17 cellular contexts compared by ENCODE assay signal in genomic region chr4:81207793-81208192, GRCh38. TPM values are rescaled to one million over a fixed set of nuclear protein-coding genes. Genes with fewer than 3 reads are reported as not detected.
A peak's percentile ranks its signal among the peaks of the same experiment; 100 is the strongest.
DNase-seq lines count a peak whose midpoint lies in the region; ATAC-seq, FAIRE-seq and TF ChIP-seq lines count a peak whose summit lies in the region.
"Had no signal": no experiment of that assay in that cellular context is flagged by ENCODE, and none has a peak within 500 bp of the region (broad histone marks: within the 10 kb centered on the region; RNA-seq: fewer than 3 reads in every experiment).

No MANE protein-coding gene starts in this region.

- H3K4me3 ChIP-seq in AG09309 (ENCODE audit: control insufficient read depth, low read depth, low read length) (no peak overlapping the region), IMR-90 (ENCODE audit: insufficient read depth, low read depth, low read length) (no peak overlapping the region), astrocyte (ENCODE audit: insufficient read depth, low read depth, low read length) (no peak overlapping the region)
- H3K4me3 ChIP-seq in CD8-positive, alpha-beta memory T cell (ENCODE audit: low read length), result no peak overlapping the region
- H3K4me3 ChIP-seq: BLaER1 treated with 17β-estradiol and CSF1 and Interleukin-3, amounts not matched to agents 10 nM and 100 nM; smooth muscle cell had no signal

- no peak overlapping the region for H3K23ac ChIP-seq in IMR-90 (ENCODE audit: low read depth, low read length)

- H4K5ac ChIP-seq in IMR-90 (ENCODE audit: low read depth, low read length), result no peak overlapping the region

- BruUV-seq in IMR-90 (replicated peaks; lab: Mats Ljungman, UMichigan), result no TSS peak

- no peak overlapping the region for H2AK5ac ChIP-seq in IMR-90 (ENCODE audit: low read depth, low read length)

- H3K79me2 ChIP-seq in astrocyte (ENCODE audit: insufficient read depth, low read length), result no peaks in the 10 kb centered on the region

- H2BK120ac ChIP-seq in IMR-90 (ENCODE audit: low read depth, low read length), result no peak overlapping the region

- no peaks in the 10 kb centered on the region for H3K4me1 Mint-ChIP-seq in astrocyte (ENCODE audit: low read depth, unreplicated experiment)
- no peaks in the 10 kb centered on the region for H3K4me1 Mint-ChIP-seq in CD8-positive, alpha-beta memory T cell
- H3K4me1 Mint-ChIP-seq in stimulated activated naive CD8-positive, alpha-beta T cell treated with anti-CD3 and anti-CD28 coated beads, Interleukin-15, amount 100 ng/mL, for 72 hours, result no peaks in the 10 kb centered on the region

- H3K18ac ChIP-seq in IMR-90 (ENCODE audit: low read depth, low read length), result no peak overlapping the region

- DNase-seq in AG09309 (ENCODE audit: low read depth), result peak; percentile 98
- DNase-seq in IMR-90, result peak; percentile 89
- DNase-seq in astrocyte (ENCODE audit: low read depth), result peak; percentile 59
- peak; percentile 46 to 70 for DNase-seq in foreskin keratinocyte
- DNase-seq in NCI-H2107 treated with DMSO at 0.1 percent for 48 hours (lab: John Stamatoyannopoulos, UW; ENCODE audit: unreplicated experiment), result no peak
- DNase-seq in CD8-positive, alpha-beta memory T cell, result no peak
- no peak for DNase-seq in stimulated activated CD4-positive, alpha-beta T cell treated with anti-CD3 and anti-CD28 coated beads, Interleukin-2, amount 100 ng/mL, for 24 hours
- no peak for DNase-seq in stimulated activated naive CD8-positive, alpha-beta T cell treated with anti-CD3 and anti-CD28 coated beads, Interleukin-15, amount 100 ng/mL, for 72 hours
- DNase-seq: DND-41; effector memory CD4-positive, alpha-beta T cell; kidney; NCI-H2029 treated with DMSO at 0.1 percent for 48 hours; NCI-H774; Right ventricle myocardium superior had no signal

- no peak overlapping the region for H3K4me3 Mint-ChIP-seq in astrocyte (ENCODE audit: unreplicated experiment)
- no peak overlapping the region for H3K4me3 Mint-ChIP-seq in CD8-positive, alpha-beta memory T cell
- H3K4me3 Mint-ChIP-seq in stimulated activated naive CD8-positive, alpha-beta T cell treated with anti-CD3 and anti-CD28 coated beads, Interleukin-15, amount 100 ng/mL, for 72 hours, result no peak overlapping the region
- H3K4me3 Mint-ChIP-seq: activated T-helper 1 cell treated with anti-CD3 and anti-CD28 coated beads, Interleukin-12 subunit alpha, Interleukin-12 subunit beta, Interleukin-2, Interleukin-4 antibody, amounts not matched to agents 30 ng/mL and 10 ng/mL and 1 ng/mL, durations not matched to agents 14 hours and 24 hours and 36 hours had no signal

- no peaks in the 10 kb centered on the region for H3K36me3 ChIP-seq in IMR-90 (ENCODE audit: control insufficient read depth, insufficient read depth, low read length)
- H3K36me3 ChIP-seq in astrocyte (ENCODE audit: insufficient read depth, low read length), result no peaks in the 10 kb centered on the region
- no peaks in the 10 kb centered on the region for H3K36me3 ChIP-seq in CD8-positive, alpha-beta memory T cell (ENCODE audit: insufficient read depth, low read length)
- H3K36me3 ChIP-seq: BLaER1 treated with 17β-estradiol and CSF1 and Interleukin-3, amounts not matched to agents 10 nM and 100 nM had no signal

- TF ChIP-seq CTCF in AG09309 (IDR thresholded peaks at IDR 0.05; ENCODE audit: control insufficient read depth, insufficient read depth, low read depth, low read length, missing control alignments) (no peak), IMR-90 (conservative IDR thresholded peaks at IDR 0.05; ENCODE audit: low read depth, low read length) (no peak), astrocyte (IDR thresholded peaks at IDR 0.05; ENCODE audit: insufficient read depth, low read depth, low read length) (no peak), foreskin keratinocyte (conservative IDR thresholded peaks at IDR 0.05) (no peak)

- no peak overlapping the region for H3K14ac ChIP-seq in IMR-90 (replicated peaks; ENCODE audit: low read depth, low read length)

- peaks cover 12% of the 10 kb centered on the region for H3K4me1 ChIP-seq in IMR-90 (ENCODE audit: control insufficient read depth, insufficient read depth, low read length)
- H3K4me1 ChIP-seq in astrocyte (ENCODE audit: insufficient read depth, low read length), result no peaks in the 10 kb centered on the region
- no peaks in the 10 kb centered on the region for H3K4me1 ChIP-seq in foreskin keratinocyte
- no peaks in the 10 kb centered on the region for H3K4me1 ChIP-seq in CD8-positive, alpha-beta memory T cell (ENCODE audit: insufficient read depth, low read length)

- H3K9me1 ChIP-seq in IMR-90 (ENCODE audit: insufficient read depth, low read length), result no peaks in the 10 kb centered on the region

- POLR2A ChIA-PET in IMR-90 (lab: Charles Lee; ENCODE audit: unreplicated experiment), result no interaction called here
- POLR2A ChIA-PET in CD8-positive, alpha-beta memory T cell (lab: Charles Lee), result no interaction called here

- dilution Hi-C loops in IMR-90 (cut with HindIII; ENCODE audit: low sequenced_read_pairs, unreplicated experiment), result no loop called here

- H3K36me3 Mint-ChIP-seq in astrocyte (ENCODE audit: low read depth, unreplicated experiment), result no peaks in the 10 kb centered on the region
- H3K36me3 Mint-ChIP-seq in CD8-positive, alpha-beta memory T cell, result no peaks in the 10 kb centered on the region

- H3K27ac ChIP-seq in IMR-90 (ENCODE audit: insufficient read depth, low read length) (no peak overlapping the region), astrocyte (ENCODE audit: low read depth, low read length) (no peak overlapping the region), foreskin keratinocyte (no peak overlapping the region)
- no peak overlapping the region for H3K27ac ChIP-seq in CD8-positive, alpha-beta memory T cell (ENCODE audit: low read depth, low read length)
- H3K27ac ChIP-seq: BLaER1 treated with 17β-estradiol and CSF1 and Interleukin-3, amounts not matched to agents 10 nM and 100 nM had no signal

- no peak overlapping the region for H2BK5ac ChIP-seq in IMR-90 (ENCODE audit: low read depth, low read length, poor library complexity, severe bottlenecking)

- no peak overlapping the region for H3K4ac ChIP-seq in IMR-90 (ENCODE audit: low read depth, low read length)

- TF ChIP-seq POLR2A in IMR-90 (IDR thresholded peaks at IDR 0.05; ENCODE audit: low read depth, low read length), result no peak

- H3K9ac ChIP-seq in IMR-90 (ENCODE audit: low read depth, low read length) (no peak overlapping the region), astrocyte (ENCODE audit: low read length) (no peak overlapping the region)
- H3K9ac ChIP-seq: BLaER1 treated with 17β-estradiol and CSF1 and Interleukin-3, amounts not matched to agents 10 nM and 100 nM had no signal

- CTCF ChIA-PET in IMR-90 (lab: Yijun Ruan, JAX), result interaction anchor here (0.6 kb wide), 1 partner anchor 84 kb away, joined by 6 read pairs; no protein-coding TSS in a partner anchor
- CTCF ChIA-PET in CD8-positive, alpha-beta memory T cell (lab: Charles Lee), result no interaction called here

- H4K20me1 ChIP-seq in IMR-90 (ENCODE audit: insufficient read depth, low read length) (no peaks in the 10 kb centered on the region), astrocyte (ENCODE audit: insufficient read depth, low read length) (no peaks in the 10 kb centered on the region)
- H4K20me1 ChIP-seq: BLaER1 treated with 17β-estradiol and CSF1 and Interleukin-3, amounts not matched to agents 10 nM and 100 nM had no signal

- H2AK9ac ChIP-seq in IMR-90 (replicated peaks; ENCODE audit: low read depth, low read length, poor library complexity), result no peak overlapping the region

- ATAC-seq in IMR-90 (ENCODE audit: low read depth) (peak; percentile 33), foreskin keratinocyte (peak; percentile 38)
- no peak for ATAC-seq in stimulated activated naive CD8-positive, alpha-beta T cell treated with anti-CD3 and anti-CD28 coated beads, Interleukin-15, amount 100 ng/mL, for 72 hours

- H3K4me2 ChIP-seq in IMR-90 (ENCODE audit: low read depth, low read length), result no peak overlapping the region; the same call in 1 of the 2 replicates
- H3K4me2 ChIP-seq in astrocyte (ENCODE audit: low read length), result no peak overlapping the region
- H3K4me2 ChIP-seq: BLaER1 treated with 17β-estradiol and CSF1 and Interleukin-3, amounts not matched to agents 10 nM and 100 nM; smooth muscle cell had no signal

- no peak overlapping the region for H2BK20ac ChIP-seq in IMR-90 (ENCODE audit: low read depth, low read length)

- in situ Hi-C loops in IMR-90 (cut with MboI; ENCODE audit: low sequenced_read_pairs), result no loop called here

- FAIRE-seq in astrocyte (lab: Jason Lieb, UNC), result peak; percentile 82
- FAIRE-seq: kidney had no signal

- TF ChIP-seq RAD21 in IMR-90 (IDR thresholded peaks at IDR 0.05; ENCODE audit: low read length), result no peak

- no peak overlapping the region for H4K8ac ChIP-seq in IMR-90 (ENCODE audit: low read depth in 2 of 2, low read length in 2 of 2)

- no peaks in the 10 kb centered on the region for H3K27me3 ChIP-seq in IMR-90 (ENCODE audit: control insufficient read depth, insufficient read depth, low read length)
- H3K27me3 ChIP-seq in astrocyte (ENCODE audit: insufficient read depth, low read length), result peaks cover 8% of the 10 kb centered on the region
- H3K27me3 ChIP-seq in foreskin keratinocyte, result peaks cover 47% of the 10 kb centered on the region
- H3K27me3 ChIP-seq in CD8-positive, alpha-beta memory T cell (ENCODE audit: insufficient read depth, low read length, poor library complexity, severe bottlenecking), result no peaks in the 10 kb centered on the region
- H3K27me3 ChIP-seq: BLaER1 treated with 17β-estradiol and CSF1 and Interleukin-3, amounts not matched to agents 10 nM and 100 nM had no signal

- no peak overlapping the region for H3K27ac Mint-ChIP-seq in astrocyte (ENCODE audit: unreplicated experiment)
- no peak overlapping the region for H3K27ac Mint-ChIP-seq in CD8-positive, alpha-beta memory T cell
- H3K27ac Mint-ChIP-seq in stimulated activated naive CD8-positive, alpha-beta T cell treated with anti-CD3 and anti-CD28 coated beads, Interleukin-15, amount 100 ng/mL, for 72 hours, result no peak overlapping the region
- H3K27ac Mint-ChIP-seq: activated T-helper 1 cell treated with anti-CD3 and anti-CD28 coated beads, Interleukin-12 subunit alpha, Interleukin-12 subunit beta, Interleukin-2, Interleukin-4 antibody, amounts not matched to agents 30 ng/mL and 10 ng/mL and 1 ng/mL, durations not matched to agents 14 hours and 24 hours and 36 hours had no signal

- H4K91ac ChIP-seq in IMR-90 (ENCODE audit: insufficient read depth, low read depth, low read length), result no peak overlapping the region

- H3K27me3 Mint-ChIP-seq in astrocyte (ENCODE audit: low read depth, unreplicated experiment), result peaks cover 16% of the 10 kb centered on the region
- peaks cover 9 to 47% of the 10 kb centered on the region in 2 donors for H3K27me3 Mint-ChIP-seq in CD8-positive, alpha-beta memory T cell
- peaks cover 33% of the 10 kb centered on the region for H3K27me3 Mint-ChIP-seq in stimulated activated naive CD8-positive, alpha-beta T cell treated with anti-CD3 and anti-CD28 coated beads, Interleukin-15, amount 100 ng/mL, for 72 hours

- no peaks in the 10 kb centered on the region for H3K9me3 Mint-ChIP-seq in astrocyte (ENCODE audit: unreplicated experiment)
- H3K9me3 Mint-ChIP-seq in CD8-positive, alpha-beta memory T cell, result peaks cover 0 to 2% (median 0%) of the 10 kb centered on the region in 5 donors
- H3K9me3 Mint-ChIP-seq in stimulated activated naive CD8-positive, alpha-beta T cell treated with anti-CD3 and anti-CD28 coated beads, Interleukin-15, amount 100 ng/mL, for 72 hours, result no peaks in the 10 kb centered on the region
- H3K9me3 Mint-ChIP-seq: activated T-helper 1 cell treated with anti-CD3 and anti-CD28 coated beads, Interleukin-12 subunit alpha, Interleukin-12 subunit beta, Interleukin-2, Interleukin-4 antibody, amounts not matched to agents 30 ng/mL and 10 ng/mL and 1 ng/mL, durations not matched to agents 14 hours and 24 hours and 36 hours had no signal

- peaks cover 0 to 4% of the 10 kb centered on the region in 2 experiments; a peak in 1 of 4 replicates for H3K79me1 ChIP-seq in IMR-90 (ENCODE audit: low read depth in 1 of 2, low read length in 2 of 2)

- H3K9me3 ChIP-seq in IMR-90 (ENCODE audit: control insufficient read depth, insufficient read depth, low read length) (no peaks in the 10 kb centered on the region), astrocyte (ENCODE audit: insufficient read depth, low read depth, low read length) (no peaks in the 10 kb centered on the region)
- no peaks in the 10 kb centered on the region for H3K9me3 ChIP-seq in CD8-positive, alpha-beta memory T cell (ENCODE audit: low read length)
- H3K9me3 ChIP-seq: BLaER1 treated with 17β-estradiol and CSF1 and Interleukin-3, amounts not matched to agents 10 nM and 100 nM had no signal

- H2AFZ ChIP-seq in IMR-90 (replicated peaks; ENCODE audit: low read length, poor library complexity), result no peak overlapping the region
- H2AFZ ChIP-seq in astrocyte (ENCODE audit: low read depth, low read length), result no peak overlapping the region

- intact Hi-C loops in IMR-90 (cut with micrococcal nuclease), result no loop called here

- no peak overlapping the region for H2BK15ac ChIP-seq in IMR-90 (ENCODE audit: low read depth, low read length)

- H3K56ac ChIP-seq in IMR-90 (ENCODE audit: extremely low read depth, insufficient read depth, low read length), result no peak overlapping the region

RNA-seq across cellular contexts. Expression of gene PRKG2, which starts 7.2 kb away (rescaled TPM):
- total RNA-seq in IMR-90 (2012; rRNA removed) (2.0 and 2.2 TPM in 2 replicates), astrocyte (0.23 and 0.29 TPM in 2 replicates), foreskin keratinocyte (0.48 and 0.63 TPM in 2 replicates)
- polyA plus RNA-seq in IMR-90 (2012; rRNA removed) (0.27 and 0.44 TPM in 2 replicates), foreskin keratinocyte (0.07 and 0.11 TPM in 2 replicates)
- polyA plus RNA-seq in IMR-90 (2012; cell fraction: cytosol; rRNA removed), result 0.12 and 0.24 TPM in 2 replicates
- polyA plus RNA-seq in IMR-90 (2012; cell fraction: nucleus; rRNA removed; ENCODE audit: low replicate concordance), result 0.09 and 0.41 TPM in 2 replicates
- total RNA-seq in CD8-positive, alpha-beta memory T cell, result under 1 TPM; 0.58 to 0.59 TPM
- 0.53 TPM for polyA plus RNA-seq in CD8-positive, alpha-beta memory T cell
- polyA plus RNA-seq: smooth muscle cell had no signal

Comparison
In these comparisons a context has a peak if more than half of its experiments do, and no peak if none do; other contexts are left out.
1. DNase-seq: peak in AG09309 (single experiment), IMR-90 (single experiment), astrocyte (single experiment) and foreskin keratinocyte (2 of 2); none in NCI-H2107 treated with DMSO at 0.1 percent for 48 hours (single experiment), CD8-positive, alpha-beta memory T cell (0 of 5), stimulated activated CD4-positive, alpha-beta T cell treated with anti-CD3 and anti-CD28 coated beads, Interleukin-2, amount 100 ng/mL, for 24 hours (0 of 2) and stimulated activated naive CD8-positive, alpha-beta T cell treated with anti-CD3 and anti-CD28 coated beads, Interleukin-15, amount 100 ng/mL, for 72 hours (0 of 2).